In genomic region chr12:108630481-108631207, GRCh38 we compare ENCODE assay signal across 8 cellular contexts. TPM values are rescaled to one million over a fixed set of nuclear protein-coding genes. Genes with fewer than 3 reads are reported as not detected.
A peak's percentile ranks its signal among the peaks of the same experiment; 100 is the strongest.
DNase-seq lines count a peak whose midpoint lies in the region; FAIRE-seq and TF ChIP-seq lines count a peak whose summit lies in the region.

No MANE protein-coding gene starts in this region.

- peak overlapping the region; percentile 98 for H3K27ac Mint-ChIP-seq in activated CD4-positive, alpha-beta memory T cell treated with anti-CD3 and anti-CD28 coated beads for 36 hours
- H3K27ac Mint-ChIP-seq in glutamatergic neuron (ENCODE audit: unreplicated experiment): peak overlapping the region; percentile 33

- 60 to 65% methylated on average over 9 of the region's 9 CpGs for WGBS in tibial nerve, 2 donors

- no peak for FAIRE-seq in D721Med (lab: Jason Lieb, UNC)

- H3K9me3 ChIP-seq in tibial nerve: no peaks in the 10 kb centered on the region

- H3K4me1 ChIP-seq in tibial nerve: peaks cover 0 to 49% (median 36%) of the 10 kb centered on the region in 4 donors

- peaks cover 59% of the 10 kb centered on the region for H3K4me1 Mint-ChIP-seq in activated CD4-positive, alpha-beta memory T cell treated with anti-CD3 and anti-CD28 coated beads for 36 hours (ENCODE audit: low read depth)
- H3K4me1 Mint-ChIP-seq in glutamatergic neuron (ENCODE audit: low read depth, unreplicated experiment): peaks cover 14% of the 10 kb centered on the region

- no peaks in the 10 kb centered on the region for H3K36me3 ChIP-seq in tibial nerve

- H3K9me3 Mint-ChIP-seq in activated CD4-positive, alpha-beta memory T cell treated with anti-CD3 and anti-CD28 coated beads for 36 hours: no peaks in the 10 kb centered on the region
- peaks cover 4% of the 10 kb centered on the region for H3K9me3 Mint-ChIP-seq in glutamatergic neuron (ENCODE audit: unreplicated experiment)

- no peak for TF ChIP-seq POLR2A in tibial nerve (IDR thresholded peaks at IDR 0.05)

- H3K4me3 ChIP-seq in tibial nerve: no peak overlapping the region

- H3K27ac ChIP-seq in tibial nerve: peak overlapping the region in 3 of 4 donors; percentile 32 to 64 (median 60)

- no peak for TF ChIP-seq EP300 in tibial nerve (IDR thresholded peaks at IDR 0.05)

- CTCF ChIA-PET in activated CD4-positive, alpha-beta memory T cell treated with anti-CD3 and anti-CD28 coated beads for 36 hours (lab: Charles Lee): interaction anchor here (0.7 to 15.0 kb wide), 4 partner anchors 12 to 173 kb away, joined by 3 to 207 read pairs (median 8); partner anchors contain the start of gene ISCU

- peak overlapping the region; percentile 97 for H3K4me3 Mint-ChIP-seq in activated CD4-positive, alpha-beta memory T cell treated with anti-CD3 and anti-CD28 coated beads for 36 hours
- H3K4me3 Mint-ChIP-seq in glutamatergic neuron (ENCODE audit: unreplicated experiment): no peak overlapping the region

- H3K27me3 ChIP-seq in tibial nerve: no peaks in the 10 kb centered on the region

- H3K36me3 Mint-ChIP-seq in activated CD4-positive, alpha-beta memory T cell treated with anti-CD3 and anti-CD28 coated beads for 36 hours: peaks cover 33% of the 10 kb centered on the region
- no peaks in the 10 kb centered on the region for H3K36me3 Mint-ChIP-seq in glutamatergic neuron (ENCODE audit: unreplicated experiment)

- DNase-seq in activated T-cell treated with anti-CD3 and anti-CD28 coated beads, Interleukin-2, amount 50 U/mL, for 1 hour: peak; percentile 35
- DNase-seq in activated T-cell treated with anti-CD3 and anti-CD28 coated beads for 4 hours (no peak), glutamatergic neuron (no peak), tibial nerve (ENCODE audit: low spot score in 2 of 2) (no peak), Kasumi-1 (lab: John Stamatoyannopoulos, UW) (no peak), GDM1 (lab: John Stamatoyannopoulos, UW) (no peak), D721Med (ENCODE audit: insufficient read length, low spot score) (no peak)
- DNase-seq in activated CD4-positive, alpha-beta memory T cell treated with anti-CD3 and anti-CD28 coated beads for 36 hours: peak; percentile 62

- intact Hi-C loops in activated CD4-positive, alpha-beta memory T cell treated with anti-CD3 and anti-CD28 coated beads for 36 hours (cut with micrococcal nuclease): loop anchor here (1.0 to 10.0 kb wide), 4 partner anchors 227 to 1306 kb away; partner anchors contain the start of genes ALKBH2, PRDM4, SSH1 and UNG

- H3K27me3 Mint-ChIP-seq in activated CD4-positive, alpha-beta memory T cell treated with anti-CD3 and anti-CD28 coated beads for 36 hours: no peaks in the 10 kb centered on the region
- peaks cover 2% of the 10 kb centered on the region for H3K27me3 Mint-ChIP-seq in glutamatergic neuron (ENCODE audit: unreplicated experiment)

- TF ChIP-seq CTCF in glutamatergic neuron (IDR thresholded peaks at IDR 0.05; ENCODE audit: partially characterized antibody, unreplicated experiment) (no peak), tibial nerve (IDR thresholded peaks at IDR 0.05) (no peak), D721Med (IDR thresholded peaks at IDR 0.05; ENCODE audit: insufficient read depth, missing control alignments) (no peak)

- POLR2A ChIA-PET in activated CD4-positive, alpha-beta memory T cell treated with anti-CD3 and anti-CD28 coated beads for 36 hours (lab: Charles Lee): interaction anchor here (0.5 to 2.2 kb wide), 9 partner anchors 8 to 1258 kb away, joined by 3 to 10 read pairs (median 4); partner anchors contain the start of genes FICD and ISCU

RNA-seq across cellular contexts. Expression of gene SELPLG, which starts 3.0 kb away (rescaled TPM):
- total RNA-seq in activated CD4-positive, alpha-beta memory T cell treated with anti-CD3 and anti-CD28 coated beads for 36 hours: 10 to 100 TPM; 56.8 to 60.1 TPM
- total RNA-seq in glutamatergic neuron (ENCODE audit: unreplicated experiment): 0.34 TPM
- 10 to 100 TPM in 2 of 4 donors, 1 to 10 TPM in 2; 4.5 to 15.1 (median 9.2) TPM for total RNA-seq in tibial nerve

RNA-seq across cellular contexts. Expression of gene TMEM119, which starts 32.8 kb away (rescaled TPM):
- total RNA-seq in activated CD4-positive, alpha-beta memory T cell treated with anti-CD3 and anti-CD28 coated beads for 36 hours: under 1 TPM; 0.10 to 0.24 TPM
- 0.15 TPM for total RNA-seq in glutamatergic neuron (ENCODE audit: unreplicated experiment)
- total RNA-seq in tibial nerve: 10 to 100 TPM in 3 of 4 donors, 1 to 10 TPM in 1; 9.0 to 48.8 (median 42.3) TPM

Comparison
In these comparisons a context has a peak if more than half of its experiments do, and no peak if none do; other contexts are left out.
1. DNase-seq: peak in activated T-cell treated with anti-CD3 and anti-CD28 coated beads, Interleukin-2, amount 50 U/mL, for 1 hour (single experiment) and activated CD4-positive, alpha-beta memory T cell treated with anti-CD3 and anti-CD28 coated beads for 36 hours (single experiment); none in activated T-cell treated with anti-CD3 and anti-CD28 coated beads for 4 hours (single experiment), glutamatergic neuron (single experiment), tibial nerve (0 of 2), Kasumi-1 (0 of 2), GDM1 (single experiment) and D721Med (single experiment).